1 cellular context compared by ENCODE assay signal in genomic region chr13:29923554-29924481, GRCh38.
TF ChIP-seq lines count a peak whose summit lies in the region.

No MANE protein-coding gene starts in this region.

TF ChIP-seq in HepG2, 621 proteins besides CTCF, POLR2A, EP300 and RAD21 (continued from another document and continues in another):
- TF ChIP-seq HMGXB3 (CRISPR knock-in tag; IDR thresholded peaks at IDR 0.05; ENCODE audit: borderline replicate concordance) (no peak; the same call in 1 of the 2 replicates), CBX2 (IDR thresholded peaks at IDR 0.05; ENCODE audit: low read depth, low read length) (no peak), CBX2 (CRISPR knock-in tag; IDR thresholded peaks at IDR 0.05; ENCODE audit: low read depth) (no peak), ZNF776 (CRISPR knock-in tag; IDR thresholded peaks at IDR 0.05) (no peak), SYNCRIP (IDR thresholded peaks at IDR 0.05; ENCODE audit: insufficient read depth, low read depth, low read length) (no peak), ZBTB10 (CRISPR knock-in tag; IDR thresholded peaks at IDR 0.05; ENCODE audit: borderline replicate concordance) (no peak), RFX5 (IDR thresholded peaks at IDR 0.05; ENCODE audit: low read depth, low read length) (no peak), GATA4 (IDR thresholded peaks at IDR 0.05; ENCODE audit: borderline replicate concordance, low read depth) (no peak; the same call in 1 of the 2 replicates), TRIM24 (CRISPR knock-in tag; IDR thresholded peaks at IDR 0.05) (0 out of 2 replicates have a peak, but pooled peaks have one; percentile 33), E2F1 (CRISPR knock-in tag; IDR thresholded peaks at IDR 0.05) (no peak), ZNF781 (CRISPR knock-in tag; IDR thresholded peaks at IDR 0.05; ENCODE audit: borderline replicate concordance, not compliant biosample characterization) (peak; percentile 66), FOXJ3 (CRISPR knock-in tag; IDR thresholded peaks at IDR 0.05; ENCODE audit: borderline replicate concordance) (peak; percentile 92; the same call in 1 of the 2 replicates), MAFF (IDR thresholded peaks at IDR 0.05; ENCODE audit: low read depth, low read length) (peak; percentile 83), ZBTB8A (CRISPR knock-in tag; IDR thresholded peaks at IDR 0.05; ENCODE audit: borderline replicate concordance, low read depth) (no peak), ZNF878 (CRISPR knock-in tag; IDR thresholded peaks at IDR 0.05) (peak; percentile 60; the same call in 1 of the 2 replicates), ZNF430 (CRISPR knock-in tag; IDR thresholded peaks at IDR 0.05) (peak; percentile 100), ZNF615 (CRISPR knock-in tag; IDR thresholded peaks at IDR 0.05; ENCODE audit: borderline replicate concordance) (no peak), ZNF572 (CRISPR knock-in tag; IDR thresholded peaks at IDR 0.05) (no peak; the same call in 1 of the 2 replicates), ZBTB20 (CRISPR knock-in tag; IDR thresholded peaks at IDR 0.05; ENCODE audit: borderline replicate concordance, low read depth) (peak; percentile 73; the same call in 1 of the 2 replicates), PPARG (CRISPR knock-in tag; conservative IDR thresholded peaks at IDR 0.05) (peak; percentile 60; the same call in 1 of the 2 replicates), ZNF326 (CRISPR knock-in tag; IDR thresholded peaks at IDR 0.05; ENCODE audit: borderline replicate concordance) (no peak), ZNF574 (CRISPR knock-in tag; IDR thresholded peaks at IDR 0.05) (peak; percentile 77), ATF5 (CRISPR knock-in tag; IDR thresholded peaks at IDR 0.05; ENCODE audit: low read depth) (peak; percentile 82; the same call in 1 of the 2 replicates), ZBTB26 (CRISPR knock-in tag; IDR thresholded peaks at IDR 0.05; ENCODE audit: borderline replicate concordance) (no peak), BCL3 (CRISPR knock-in tag; IDR thresholded peaks at IDR 0.05) (0 out of 2 replicates have a peak, but pooled peaks have one; percentile 39), SRSF1 (optimal IDR thresholded peaks at IDR 0.05; ENCODE audit: low read depth, low read length) (no peak), MEIS2 (CRISPR knock-in tag; IDR thresholded peaks at IDR 0.05) (0 out of 2 replicates have a peak, but pooled peaks have one; percentile 30), ARNT (IDR thresholded peaks at IDR 0.05) (no peak), YY1 (IDR thresholded peaks at IDR 0.05; ENCODE audit: insufficient read depth, insufficient replicate concordance, low read depth, low read length) (peak; percentile 74), ZNF251 (CRISPR knock-in tag; IDR thresholded peaks at IDR 0.05) (no peak), NCOR1 (IDR thresholded peaks at IDR 0.05; ENCODE audit: borderline replicate concordance, low read length) (no peak; the same call in 1 of the 2 replicates), SMAD3 (CRISPR knock-in tag; IDR thresholded peaks at IDR 0.05) (peak; percentile 94), ZBTB21 (CRISPR knock-in tag; IDR thresholded peaks at IDR 0.05) (no peak), ZNF639 (CRISPR knock-in tag; conservative IDR thresholded peaks at IDR 0.05) (no peak), GPN1 (CRISPR knock-in tag; IDR thresholded peaks at IDR 0.05; ENCODE audit: borderline replicate concordance) (no peak), ZNF484 (CRISPR knock-in tag; IDR thresholded peaks at IDR 0.05; ENCODE audit: borderline replicate concordance, low read depth) (no peak), ZNF782 (CRISPR knock-in tag; IDR thresholded peaks at IDR 0.05; ENCODE audit: borderline replicate concordance) (peak; percentile 98; the same call in 1 of the 2 replicates), AGO1 (IDR thresholded peaks at IDR 0.05; ENCODE audit: low read depth, low read length, poor library complexity, severe bottlenecking) (no peak), ZBTB25 (CRISPR knock-in tag; IDR thresholded peaks at IDR 0.05) (peak; percentile 84), CREM (IDR thresholded peaks at IDR 0.05) (peak; percentile 62; the same call in 1 of the 2 replicates), CREM (CRISPR knock-in tag; IDR thresholded peaks at IDR 0.05) (no peak), TAF15 (IDR thresholded peaks at IDR 0.05; ENCODE audit: low read depth, low read length, poor library complexity, severe bottlenecking) (no peak), ZNF33B (CRISPR knock-in tag; IDR thresholded peaks at IDR 0.05) (no peak), REL (CRISPR knock-in tag; conservative IDR thresholded peaks at IDR 0.05) (no peak), PAF1 (CRISPR knock-in tag; IDR thresholded peaks at IDR 0.05) (no peak), FOXC1 (CRISPR knock-in tag; IDR thresholded peaks at IDR 0.05; ENCODE audit: borderline replicate concordance) (no peak; the same call in 1 of the 2 replicates), ZNF773 (CRISPR knock-in tag; IDR thresholded peaks at IDR 0.05; ENCODE audit: borderline replicate concordance) (no peak), ZFP1 (CRISPR knock-in tag; IDR thresholded peaks at IDR 0.05) (peak; percentile 87), HOXA3 (CRISPR knock-in tag; IDR thresholded peaks at IDR 0.05) (peak; percentile 86), KLF12 (CRISPR knock-in tag; IDR thresholded peaks at IDR 0.05; ENCODE audit: borderline replicate concordance) (no peak), SNAPC2 (CRISPR knock-in tag; IDR thresholded peaks at IDR 0.05) (peak; percentile 87; the same call in 1 of the 2 replicates), ZNF44 (CRISPR knock-in tag; IDR thresholded peaks at IDR 0.05) (no peak), ZNF138 (CRISPR knock-in tag; IDR thresholded peaks at IDR 0.05; ENCODE audit: low read depth) (no peak)
